ENCODE assay signal across 13 cellular contexts in genomic region chrX:120504569-120504968, GRCh38. TPM values are rescaled to one million over a fixed set of nuclear protein-coding genes. Genes with fewer than 3 reads are reported as not detected.
DNase-seq lines count a peak whose midpoint lies in the region; ATAC-seq and TF ChIP-seq lines count a peak whose summit lies in the region.
"Had no signal": no experiment of that assay in that cellular context is flagged by ENCODE, and none has a peak within 500 bp of the region (broad histone marks: within the 10 kb centered on the region; RNA-seq: fewer than 3 reads in every experiment).

No MANE protein-coding gene starts in this region.

- no peaks in the 10 kb centered on the region for H3F3A ChIP-seq in PC-3 (ENCODE audit: low read length, unreplicated experiment)

- intact Hi-C loops in PC-3 (cut with micrococcal nuclease): no loop called here

- H3K9ac ChIP-seq in PC-3 (ENCODE audit: low read length): peak overlapping the region; percentile 61
- H3K9ac ChIP-seq in SK-N-MC (ENCODE audit: insufficient read length): no peak overlapping the region

- H3K9me3 ChIP-seq in PC-3 (ENCODE audit: low read length): no peaks in the 10 kb centered on the region
- no peaks in the 10 kb centered on the region for H3K9me3 ChIP-seq in SK-N-MC (ENCODE audit: low read depth, low read length)
- H3K9me3 ChIP-seq: Caco-2 had no signal

- ATAC-seq in PC-3 (peak; percentile 98), GM21723 (IDR thresholded peaks at IDR 0.05; ENCODE audit: unreplicated experiment) (no peak), GM21381 (IDR thresholded peaks at IDR 0.05; ENCODE audit: unreplicated experiment) (no peak)

- no peaks in the 10 kb centered on the region for H3K27me3 ChIP-seq in PC-3 (ENCODE audit: low read length)

- TF ChIP-seq CTCF in PC-3 (conservative IDR thresholded peaks at IDR 0.05; ENCODE audit: low read depth, low read length): no peak

- H3K79me2 ChIP-seq in PC-3 (ENCODE audit: low read length): no peaks in the 10 kb centered on the region

- POLR2A ChIA-PET in PC-3 (lab: Charles Lee; ENCODE audit: unreplicated experiment): no interaction called here

- H3K4me2 ChIP-seq in PC-3 (ENCODE audit: low read length): peak overlapping the region; percentile 61

- H3K36me3 ChIP-seq in PC-3 (ENCODE audit: low read depth, low read length) (no peaks in the 10 kb centered on the region), SK-N-MC (ENCODE audit: insufficient read depth, low read length) (no peaks in the 10 kb centered on the region)

- CTCF ChIA-PET in PC-3 (lab: Charles Lee): no interaction called here

- H4K20me1 ChIP-seq in PC-3 (ENCODE audit: low read length): no peaks in the 10 kb centered on the region

- peak overlapping the region; percentile 6; the same call in 1 of the 2 replicates for H2AFZ ChIP-seq in PC-3 (ENCODE audit: low read length)

- H3K4me3 ChIP-seq in PC-3 (ENCODE audit: low read length) (no peak overlapping the region), SK-N-MC (no peak overlapping the region)

- DNase-seq in PC-3: peak; percentile 82
- no peak for DNase-seq in SK-N-MC (ENCODE audit: low read depth, low spot score)
- no peak for DNase-seq in epithelial cell of prostate (ENCODE audit: low read depth, low spot score)
- peak; percentile 0 for DNase-seq in renal cortical epithelial cell (ENCODE audit: low read depth)
- DNase-seq in NCI-H2196 treated with DMSO at 0.1 percent for 48 hours (lab: John Stamatoyannopoulos, UW; ENCODE audit: unreplicated experiment): no peak
- DNase-seq: Caco-2; CD8-positive, alpha-beta memory T cell; DND-41; GDM1; HCEC 1CT; IMR-90 had no signal

- no TSS peak for BruUV-seq in PC-3 (replicated peaks; lab: Mats Ljungman, UMichigan)

- H3K27ac ChIP-seq in PC-3 (ENCODE audit: low read length): peak overlapping the region; percentile 96
- H3K27ac ChIP-seq in SK-N-MC: peak overlapping the region; percentile 53; the same call in 1 of the 2 replicates
- H3K27ac ChIP-seq in epithelial cell of prostate: peak overlapping the region; percentile 90

- H3K9me2 ChIP-seq in PC-3 (replicated peaks; ENCODE audit: low read length): no peaks in the 10 kb centered on the region

- peaks cover 27% of the 10 kb centered on the region for H3K4me1 ChIP-seq in PC-3 (ENCODE audit: insufficient read depth, low read length)
- H3K4me1 ChIP-seq: Caco-2 had no signal

RNA-seq across cellular contexts. Expression of gene LAMP2, which starts 35.5 kb away (rescaled TPM):
- total RNA-seq in PC-3 (2014; rRNA removed) (51.5 and 53.8 TPM in 2 replicates), renal cortical epithelial cell (183 and 243 TPM in 2 replicates)

RNA-seq across cellular contexts. Expression of gene CUL4B, which starts 56.2 kb away (rescaled TPM):
- total RNA-seq in PC-3 (2014; rRNA removed): 38.1 and 47.6 TPM in 2 replicates
- total RNA-seq in renal cortical epithelial cell: 24.3 and 59.0 TPM in 2 replicates

Comparison
In these comparisons a context has a peak if more than half of its experiments do, and no peak if none do; other contexts are left out.
1. DNase-seq: peak in PC-3 (single experiment) and renal cortical epithelial cell (single experiment); none in SK-N-MC (single experiment), epithelial cell of prostate (single experiment) and NCI-H2196 treated with DMSO at 0.1 percent for 48 hours (single experiment).
2. Peak in every context shown above with its lines, with median percentiles within 50 percentile points of each other: H3K27ac ChIP-seq.